In the genomic region with DNA sequence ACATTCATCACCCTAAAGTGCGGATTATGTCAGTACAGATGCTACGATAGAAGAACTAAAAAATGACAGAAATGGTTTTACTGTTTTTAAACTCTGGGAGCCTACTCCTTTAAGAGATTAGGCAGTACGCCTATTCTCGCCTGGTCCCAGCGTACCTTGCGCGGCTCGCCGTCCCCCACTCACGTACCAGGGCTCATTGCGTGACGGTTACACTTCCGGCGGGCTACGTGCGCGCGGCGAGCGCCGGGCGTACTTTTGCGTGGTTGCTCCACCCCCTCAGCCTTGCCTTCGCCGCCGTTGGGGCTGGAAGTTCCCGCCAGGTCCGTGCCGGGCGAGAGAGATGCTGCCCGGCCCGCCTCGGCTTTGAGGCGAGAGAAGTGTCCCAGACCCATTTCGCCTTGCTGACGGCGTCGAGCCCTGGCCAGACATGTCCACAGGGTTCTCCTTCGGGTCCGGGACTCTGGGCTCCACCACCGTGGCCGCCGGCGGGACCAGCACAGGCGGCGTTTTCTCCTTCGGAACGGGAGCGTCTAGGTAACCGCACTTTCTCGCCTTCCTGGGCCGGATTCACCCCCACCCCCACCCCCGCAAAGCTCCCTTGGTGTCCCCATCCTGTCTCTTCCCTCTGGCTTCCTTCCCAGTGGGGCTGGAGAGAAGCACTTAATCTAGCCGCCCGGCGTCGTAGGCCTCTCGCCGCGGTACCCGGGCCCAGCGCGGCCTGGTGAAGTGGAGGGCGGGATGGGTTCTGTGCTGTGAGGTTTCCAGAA, we compare ENCODE assay signal across 8 cellular contexts. TPM values are rescaled to one million over a fixed set of nuclear protein-coding genes. Genes with fewer than 3 reads are reported as not detected.
DNase-seq lines count a peak whose midpoint lies in the region; ATAC-seq and TF ChIP-seq lines count a peak whose summit lies in the region.

A gene with protein sequence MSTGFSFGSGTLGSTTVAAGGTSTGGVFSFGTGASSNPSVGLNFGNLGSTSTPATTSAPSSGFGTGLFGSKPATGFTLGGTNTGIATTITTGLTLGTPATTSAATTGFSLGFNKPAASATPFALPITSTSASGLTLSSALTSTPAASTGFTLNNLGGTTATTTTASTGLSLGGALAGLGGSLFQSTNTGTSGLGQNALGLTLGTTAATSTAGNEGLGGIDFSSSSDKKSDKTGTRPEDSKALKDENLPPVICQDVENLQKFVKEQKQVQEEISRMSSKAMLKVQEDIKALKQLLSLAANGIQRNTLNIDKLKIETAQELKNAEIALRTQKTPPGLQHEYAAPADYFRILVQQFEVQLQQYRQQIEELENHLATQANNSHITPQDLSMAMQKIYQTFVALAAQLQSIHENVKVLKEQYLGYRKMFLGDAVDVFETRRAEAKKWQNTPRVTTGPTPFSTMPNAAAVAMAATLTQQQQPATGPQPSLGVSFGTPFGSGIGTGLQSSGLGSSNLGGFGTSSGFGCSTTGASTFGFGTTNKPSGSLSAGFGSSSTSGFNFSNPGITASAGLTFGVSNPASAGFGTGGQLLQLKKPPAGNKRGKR (plus strand): TSS at position 279 of the 767 bp plus-strand sequence. CDS start 149 bp downstream, at position 428.

- peak; percentile 93 for TF ChIP-seq POLR2A in GM19099 (IDR thresholded peaks at IDR 0.05; ENCODE audit: extremely low read depth, insufficient read length, low read depth)

- DNase-seq in AG10803 (ENCODE audit: low read depth) (peak; percentile 94), NCI-H510A (lab: John Stamatoyannopoulos, UW) (peak; percentile 85), cerebellum (ENCODE audit: low spot score) (peak; percentile 92), islet precursor cell (peak; percentile 94)
- DNase-seq in activated CD4-positive, alpha-beta T cell treated with anti-CD3 and anti-CD28 coated beads for 1 hour = peak; percentile 90
- peak; percentile 90 to 91 (median 91) for DNase-seq in stimulated activated CD4-positive, alpha-beta T cell treated with anti-CD3 and anti-CD28 coated beads, Interleukin-12 subunit alpha, Interleukin-12 subunit beta, amount 100 ng/mL, for 48 hours (ENCODE audit: low read depth in 2 of 3, low spot score in 1 of 3)

- peak; percentile 99 for ATAC-seq in HG03432 (IDR thresholded peaks at IDR 0.05; ENCODE audit: unreplicated experiment)

- TF ChIP-seq CTCF in AG10803 (conservative IDR thresholded peaks at IDR 0.05; ENCODE audit: low read length) = no peak

- H3K4me3 ChIP-seq in AG10803 (ENCODE audit: low read length) = peak within 1 kb of the TSS; percentile 89

RNA-seq across cellular contexts. Expression of the gene that starts here (rescaled TPM):
- 105 TPM for total RNA-seq in cerebellum

Comparison
In these comparisons a context has a peak if more than half of its experiments do, and no peak if none do; other contexts are left out.
1. Peak in every context shown above with its lines: DNase-seq, ATAC-seq and H3K4me3 ChIP-seq.